19 cellular contexts compared by ENCODE assay signal in genomic region chr16:8026450-8026849, GRCh38.
DNase-seq lines count a peak whose midpoint lies in the region; ATAC-seq, FAIRE-seq and TF ChIP-seq lines count a peak whose summit lies in the region.
"Had no signal": no experiment of that assay in that cellular context is flagged by ENCODE, and none has a peak within 500 bp of the region (broad histone marks: within the 10 kb centered on the region; RNA-seq: fewer than 3 reads in every experiment).

No MANE protein-coding gene starts in this region.

- H3K4me3 ChIP-seq in NB4 (ENCODE audit: low read depth, low read length) (no peak overlapping the region), H1 (ENCODE audit: extremely low read depth in 1 of 4, insufficient read depth in 2 of 4, low read depth in 3 of 4, low read length in 4 of 4) (no peak overlapping the region)
- H3K4me3 ChIP-seq: lung had no signal

- H3K14ac ChIP-seq in H1 (ENCODE audit: insufficient read length), result no peak overlapping the region

- H3K9me3 Mint-ChIP-seq in activated naive CD4-positive, alpha-beta T cell treated with anti-CD3 and anti-CD28 coated beads for 36 hours, result peaks cover 2% of the 10 kb centered on the region
- H3K9me3 Mint-ChIP-seq in activated naive CD4-positive, alpha-beta T cell treated with anti-CD3 and anti-CD28 coated beads, Interleukin-2, amount 50 U/mL, for 72 hours, result peaks cover 26 to 32% of the 10 kb centered on the region in 2 donors

- no peaks in the 10 kb centered on the region for H3K4me1 Mint-ChIP-seq in activated naive CD4-positive, alpha-beta T cell treated with anti-CD3 and anti-CD28 coated beads for 36 hours (ENCODE audit: low read depth)

- no peak overlapping the region for H4K5ac ChIP-seq in H1 (ENCODE audit: insufficient read length, low read depth, low read length)

- H3K36me3 ChIP-seq in H1 (ENCODE audit: control insufficient read depth in 2 of 4, insufficient read depth in 4 of 4, low read length in 3 of 4), result no peaks in the 10 kb centered on the region
- H3K36me3 ChIP-seq: brain microvascular endothelial cell had no signal

- no peak for TF ChIP-seq POLR2A in NB4 (IDR thresholded peaks at IDR 0.05; ENCODE audit: extremely low read depth, insufficient read length)
- TF ChIP-seq POLR2A in H1 (IDR thresholded peaks at IDR 0.05; ENCODE audit: control extremely low read depth in 1 of 2, low read depth in 2 of 2, low read length in 2 of 2), result no peak

- H2AK5ac ChIP-seq in H1 (ENCODE audit: low read depth, low read length), result no peak overlapping the region

- no peak for TF ChIP-seq EP300 in H1 (IDR thresholded peaks at IDR 0.05; ENCODE audit: borderline replicate concordance in 1 of 2, low read depth in 2 of 2, low read length in 2 of 2)

- no peak for TF ChIP-seq CTCF in NB4 (IDR thresholded peaks at IDR 0.05; ENCODE audit: low read depth, low read length)
- no peak for TF ChIP-seq CTCF in H1 (IDR thresholded peaks at IDR 0.05; ENCODE audit: control extremely low read depth in 1 of 3, insufficient read depth in 1 of 3, low read depth in 1 of 3, low read length in 3 of 3)

- no peak overlapping the region for H4K91ac ChIP-seq in H1 (replicated peaks; ENCODE audit: insufficient read length, low read length)

- intact Hi-C loops in activated naive CD4-positive, alpha-beta T cell treated with anti-CD3 and anti-CD28 coated beads for 36 hours (cut with micrococcal nuclease), result no loop called here

- H3K36me3 Mint-ChIP-seq in activated naive CD4-positive, alpha-beta T cell treated with anti-CD3 and anti-CD28 coated beads for 36 hours (ENCODE audit: low read depth), result no peaks in the 10 kb centered on the region
- peaks cover 0 to 5% of the 10 kb centered on the region in 2 donors for H3K36me3 Mint-ChIP-seq in activated naive CD4-positive, alpha-beta T cell treated with anti-CD3 and anti-CD28 coated beads, Interleukin-2, amount 50 U/mL, for 72 hours
- H3K36me3 Mint-ChIP-seq: natural killer cell treated with Interleukin-12 subunit alpha and Interleukin-12 subunit beta and Interleukin-15 and Interleukin-18, amount 100 ng/mL, for 72 hours had no signal

- H4K8ac ChIP-seq in H1 (ENCODE audit: extremely low read depth, insufficient read depth, low read length), result no peak overlapping the region

- no peaks in the 10 kb centered on the region for H3K79me1 ChIP-seq in H1 (ENCODE audit: low read depth, low read length)

- H3K9ac ChIP-seq in H1 (replicated peaks in 1 of 4; ENCODE audit: extremely low read depth in 1 of 4, low read depth in 3 of 4, low read length in 3 of 4), result no peak overlapping the region

- H3K23ac ChIP-seq in H1 (ENCODE audit: insufficient read length), result no peak overlapping the region

- H2AFZ ChIP-seq in H1 (ENCODE audit: low read length), result no peak overlapping the region

- no peaks in the 10 kb centered on the region for H3K23me2 ChIP-seq in H1 (ENCODE audit: low read depth, low read length)

- peak; percentile 77 for FAIRE-seq in H1 (lab: Jason Lieb, UNC)
- FAIRE-seq: GM18507 had no signal

- no peak overlapping the region for H2BK5ac ChIP-seq in H1 (ENCODE audit: low read depth, low read length)

- CTCF ChIA-PET in activated naive CD4-positive, alpha-beta T cell treated with anti-CD3 and anti-CD28 coated beads for 36 hours (lab: Charles Lee), result no interaction called here
- CTCF ChIA-PET in H1 (lab: Charles Lee; ENCODE audit: partially characterized antibody), result no interaction called here

- H2BK12ac ChIP-seq in H1 (ENCODE audit: low read depth, low read length), result no peak overlapping the region

- no peak overlapping the region for H3K27ac Mint-ChIP-seq in activated naive CD4-positive, alpha-beta T cell treated with anti-CD3 and anti-CD28 coated beads for 36 hours
- H3K27ac Mint-ChIP-seq in activated naive CD4-positive, alpha-beta T cell treated with anti-CD3 and anti-CD28 coated beads, Interleukin-2, amount 50 U/mL, for 72 hours, result no peak overlapping the region
- H3K27ac Mint-ChIP-seq: natural killer cell treated with Interleukin-12 subunit alpha and Interleukin-12 subunit beta and Interleukin-15 and Interleukin-18, amount 100 ng/mL, for 72 hours had no signal

- H3K27ac ChIP-seq in H1 (ENCODE audit: low read depth, low read length), result no peak overlapping the region
- H3K27ac ChIP-seq: brain microvascular endothelial cell, VCaP had no signal

- no peaks in the 10 kb centered on the region for H3K4me1 ChIP-seq in H1 (replicated peaks in 1 of 4; ENCODE audit: control insufficient read depth in 3 of 4, insufficient read depth in 4 of 4, low read length in 3 of 4)

- no peak overlapping the region for H3K56ac ChIP-seq in H1 (replicated peaks; ENCODE audit: insufficient read length, low read depth, low read length)

- no peaks in the 10 kb centered on the region for H4K20me1 ChIP-seq in H1 (replicated peaks in 1 of 2; ENCODE audit: control insufficient read depth in 1 of 2, insufficient read depth in 2 of 2, low read length in 2 of 2)

- H3K9me3 ChIP-seq in H1 (ENCODE audit: insufficient read depth in 2 of 2, low read depth in 1 of 2, low read length in 1 of 2), result no peaks in the 10 kb centered on the region

- ATAC-seq in activated naive CD4-positive, alpha-beta T cell treated with anti-CD3 and anti-CD28 coated beads, Interleukin-2, amount 50 U/mL, for 72 hours, result no peak
- ATAC-seq in GM21447 (IDR thresholded peaks at IDR 0.05; ENCODE audit: unreplicated experiment), result no peak
- ATAC-seq: natural killer cell treated with Interleukin-12 subunit alpha and Interleukin-12 subunit beta and Interleukin-15 and Interleukin-18, amount 100 ng/mL, for 72 hours; right cardiac atrium had no signal

- H3K27me3 Mint-ChIP-seq in activated naive CD4-positive, alpha-beta T cell treated with anti-CD3 and anti-CD28 coated beads for 36 hours (ENCODE audit: low read depth), result no peaks in the 10 kb centered on the region
- H3K27me3 Mint-ChIP-seq: natural killer cell treated with Interleukin-12 subunit alpha and Interleukin-12 subunit beta and Interleukin-15 and Interleukin-18, amount 100 ng/mL, for 72 hours had no signal

- H2BK20ac ChIP-seq in H1 (ENCODE audit: low read length), result no peak overlapping the region

- H2BK120ac ChIP-seq in H1 (replicated peaks; ENCODE audit: low read depth, low read length), result no peak overlapping the region

- 68% methylated on average over 5 of the region's 5 CpGs; no CpG with 5 or more reads in 1 of the 2 experiments for WGBS in H1 (ENCODE audit: extremely low coverage in 1 of 2, insufficient coverage in 1 of 2, insufficient read length in 1 of 2, insufficient replicate concordance in 2 of 2, low coverage in 1 of 2, low lambda C conversion rate in 2 of 2, missing lambda C conversion rate in 1 of 2), 2 experiments

- peak; percentile 12 for DNase-seq in activated naive CD4-positive, alpha-beta T cell treated with anti-CD3 and anti-CD28 coated beads for 36 hours
- DNase-seq in activated naive CD4-positive, alpha-beta T cell treated with anti-CD3 and anti-CD28 coated beads, Interleukin-2, amount 50 U/mL, for 72 hours (ENCODE audit: low spot score in 2 of 2), result no peak
- peak; percentile 25 for DNase-seq in NB4 (ENCODE audit: low read depth)
- peak in 1 of 2 experiments; percentile 69 for DNase-seq in H1 (ENCODE audit: low read depth in 1 of 2, low spot score in 2 of 2)
- DNase-seq in retina, result peak; percentile 5
- DNase-seq in NCI-H1930 (lab: John Stamatoyannopoulos, UW), result no peak
- no peak for DNase-seq in GM19240 (ENCODE audit: insufficient read length, low spot score)
- DNase-seq: activated naive CD4-positive, alpha-beta T cell; brain microvascular endothelial cell; effector CD8-positive, alpha-beta T cell; NCI-H1092 treated with DMSO at 0.1 percent for 48 hours; NK-92 treated with Interleukin-12 subunit alpha and Interleukin-12 subunit beta, amount 100 ng/mL, for 24 hours; right cardiac atrium; stimulated activated CD4-positive, alpha-beta T cell treated with anti-CD3 and anti-CD28 coated beads, Interleukin-2, amount 100 ng/mL, for 24 hours had no signal

- POLR2A ChIA-PET in H1 (lab: Charles Lee; ENCODE audit: partially characterized antibody), result no interaction called here

- no peaks in the 10 kb centered on the region for H3K79me2 ChIP-seq in H1 (ENCODE audit: control insufficient read depth in 1 of 2, insufficient read depth in 2 of 2, low read length in 2 of 2)

- H2BK15ac ChIP-seq in H1 (ENCODE audit: low read length), result no peak overlapping the region

- no peak overlapping the region for H3K4ac ChIP-seq in H1 (replicated peaks; ENCODE audit: insufficient read length, low read depth, low read length)

- H3K27me3 ChIP-seq in H1 (replicated peaks in 1 of 4; ENCODE audit: control insufficient read depth in 3 of 4, extremely low read depth in 1 of 4, insufficient read depth in 3 of 4, low read length in 3 of 4), result no peaks in the 10 kb centered on the region
- H3K27me3 ChIP-seq: brain microvascular endothelial cell had no signal

- no peak for TF ChIP-seq RAD21 in H1 (IDR thresholded peaks at IDR 0.05 in 1 of 2, conservative IDR thresholded peaks at IDR 0.05 in 1 of 2; ENCODE audit: low read depth in 2 of 2, low read length in 2 of 2)

- H3K4me2 ChIP-seq in H1 (ENCODE audit: insufficient read depth in 1 of 2, low read depth in 2 of 2, low read length in 2 of 2), result no peak overlapping the region

- no peak overlapping the region for H3K18ac ChIP-seq in H1 (ENCODE audit: extremely low read depth, low read length)

- no peak overlapping the region for H3K4me3 Mint-ChIP-seq in activated naive CD4-positive, alpha-beta T cell treated with anti-CD3 and anti-CD28 coated beads for 36 hours
- H3K4me3 Mint-ChIP-seq: natural killer cell treated with Interleukin-12 subunit alpha and Interleukin-12 subunit beta and Interleukin-15 and Interleukin-18, amount 100 ng/mL, for 72 hours had no signal

TF ChIP-seq in H1, 55 proteins besides CTCF, POLR2A, EP300 and RAD21:
- TF ChIP-seq BCL11A (IDR thresholded peaks at IDR 0.05; ENCODE audit: low read depth in 2 of 2, low read length in 2 of 2), result no peak
- TF ChIP-seq HDAC2 (IDR thresholded peaks at IDR 0.05; ENCODE audit: borderline replicate concordance in 1 of 2, low read depth in 2 of 2, low read length in 2 of 2), result no peak
- TF ChIP-seq ZNF274 (IDR thresholded peaks at IDR 0.05; ENCODE audit: borderline replicate concordance, extremely low read depth, low read length), result no peak
- no peak for TF ChIP-seq KDM5A (IDR thresholded peaks at IDR 0.05; ENCODE audit: low read length)
- TF ChIP-seq EZH2 (IDR thresholded peaks at IDR 0.05; ENCODE audit: low read depth, low read length, severe bottlenecking), result no peak

Comparison
In these comparisons a context has a peak if more than half of its experiments do, and no peak if none do; other contexts are left out.
1. DNase-seq: peak in activated naive CD4-positive, alpha-beta T cell treated with anti-CD3 and anti-CD28 coated beads for 36 hours (single experiment), NB4 (single experiment) and retina (single experiment); none in activated naive CD4-positive, alpha-beta T cell treated with anti-CD3 and anti-CD28 coated beads, Interleukin-2, amount 50 U/mL, for 72 hours (0 of 2), NCI-H1930 (0 of 2) and GM19240 (single experiment).